Comparison of ENCODE assay signal across 31 cellular contexts in genomic region chr22:16965560-16965959, GRCh38. TPM values are rescaled to one million over a fixed set of nuclear protein-coding genes. Genes with fewer than 3 reads are reported as not detected.
"Had no signal": no experiment of that assay in that cellular context is flagged by ENCODE, and none has a peak within 500 bp of the region (broad histone marks: within the 10 kb centered on the region; RNA-seq: fewer than 3 reads in every experiment).

No MANE protein-coding gene starts in this region.

- FAIRE-seq: islet of Langerhans had no signal

- H3K27ac ChIP-seq: colonic mucosa, epithelial cell of prostate, gastrocnemius medialis, heart right ventricle, neural progenitor cell, prostate gland, sigmoid colon, suprapubic skin, transverse colon, vagina had no signal

- H3K4me3 ChIP-seq: colonic mucosa, gastrocnemius medialis, heart right ventricle, neural progenitor cell, prostate gland, sigmoid colon, suprapubic skin, transverse colon, vagina had no signal

- H3K9ac ChIP-seq: neural progenitor cell had no signal

- H3K4me2 ChIP-seq: neural progenitor cell had no signal

- H3K9me3 ChIP-seq: colonic mucosa, gastrocnemius medialis, heart right ventricle, prostate gland, sigmoid colon, suprapubic skin, transverse colon, vagina had no signal

- H3K27me3 ChIP-seq: colonic mucosa, gastrocnemius medialis, neural progenitor cell, sigmoid colon, transverse colon, vagina had no signal

- H3K4me1 ChIP-seq: colonic mucosa, gastrocnemius medialis, heart right ventricle, neural progenitor cell, prostate gland, sigmoid colon, suprapubic skin, transverse colon, vagina had no signal

- DNase-seq: colonic mucosa; effector CD8-positive, alpha-beta T cell; endodermal cell; foreskin fibroblast; gastrocnemius medialis; glutamatergic neuron; heart right ventricle; hippocampal formation; mesendoderm; midbrain; naive thymus-derived CD4-positive, alpha-beta T cell; nucleus accumbens; right cardiac atrium; sigmoid colon; stimulated activated CD4-positive, alpha-beta T cell treated with anti-CD3 and anti-CD28 coated beads, Interleukin-2, amount 100 ng/mL, for 24 hours; stimulated activated CD4-positive, alpha-beta T cell treated with anti-CD3 and anti-CD28 coated beads, Interleukin-4, amount 100 ng/mL, for 24 hours; stimulated activated naive CD4-positive, alpha-beta T cell treated with Interleukin-2 at 50 U/mL for 16 hours; transverse colon had no signal

- H3K36me3 ChIP-seq: colonic mucosa, gastrocnemius medialis, heart right ventricle, neural progenitor cell, prostate gland, sigmoid colon, suprapubic skin, transverse colon, vagina had no signal

- H2AFZ ChIP-seq: neural progenitor cell had no signal

RNA-seq across cellular contexts. Expression of gene GAB4, which starts 42.5 kb away (rescaled TPM):
- total RNA-seq: cerebellum, colonic mucosa, esophagus mucosa, gastrocnemius medialis, heart right ventricle, liver, lung microvascular endothelial cell, mucosa of gallbladder, osteocyte, right cardiac atrium, skeletal muscle tissue, transverse colon, vagina had no signal
- polyA plus RNA-seq: heart right ventricle; liver; naive thymus-derived CD4-positive, alpha-beta T cell; right cardiac atrium had no signal
